In the genomic region with DNA sequence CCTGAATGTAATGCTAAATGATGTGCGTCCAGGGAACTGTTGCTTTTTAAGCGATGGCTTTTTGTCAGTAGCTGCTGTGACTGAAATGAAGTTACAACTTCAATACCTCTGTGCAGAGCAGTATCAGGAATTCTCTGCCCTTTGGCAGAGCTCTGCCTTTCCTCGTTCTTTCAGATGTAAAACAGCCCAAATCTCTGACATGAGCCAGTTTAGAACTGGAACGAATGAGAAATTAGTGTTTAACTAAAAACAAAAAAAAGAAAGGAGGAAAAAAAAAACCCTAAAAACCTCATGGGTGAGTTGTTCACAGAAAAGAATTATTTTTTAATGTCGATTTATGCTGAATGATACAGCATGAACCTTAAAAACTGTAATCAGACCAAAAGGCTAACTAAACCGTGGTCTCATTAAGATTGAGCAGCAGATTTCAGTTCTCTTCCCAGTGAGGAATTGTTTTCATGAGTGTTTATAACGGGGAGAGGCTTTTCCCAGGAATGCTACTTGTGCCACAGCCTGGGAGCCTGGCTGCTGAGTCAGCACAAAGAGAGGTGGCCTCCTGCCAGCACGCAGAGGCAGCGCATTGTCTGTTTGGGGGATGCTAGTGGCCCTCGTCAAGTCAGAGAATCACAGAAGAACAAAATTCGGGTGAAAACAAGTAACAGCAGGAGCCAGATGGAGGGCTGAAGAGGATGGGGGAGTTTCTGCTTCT, we compare ENCODE assay signal across 9 cellular contexts.
DNase-seq lines count a peak whose midpoint lies in the region; ATAC-seq and TF ChIP-seq lines count a peak whose summit lies in the region.
"Had no signal": no experiment of that assay in that cellular context is flagged by ENCODE, and none has a peak within 500 bp of the region (broad histone marks: within the 10 kb centered on the region; RNA-seq: fewer than 3 reads in every experiment).

No MANE protein-coding gene starts in this region.

- no peak overlapping the region for H3K27ac ChIP-seq in PC-3 (ENCODE audit: low read length)
- H3K27ac ChIP-seq in neuronal stem cell (replicated peaks; ENCODE audit: low read length), result peak overlapping the region; percentile 96

- CTCF ChIA-PET in Caco-2 (lab: Charles Lee) (no interaction called here), PC-3 (lab: Charles Lee) (no interaction called here)

- no peak for ATAC-seq in PC-3
- ATAC-seq in GM19035 (IDR thresholded peaks at IDR 0.05; ENCODE audit: unreplicated experiment), result no peak

- H2BK12ac ChIP-seq in neuronal stem cell (ENCODE audit: low read length), result no peak overlapping the region

- TF ChIP-seq CTCF in Caco-2 (IDR thresholded peaks at IDR 0.05; ENCODE audit: insufficient read depth in 1 of 2, low read depth in 1 of 2, low read length in 1 of 2, severe bottlenecking in 1 of 2, unreplicated experiment in 1 of 2) (no peak), PC-3 (conservative IDR thresholded peaks at IDR 0.05; ENCODE audit: low read depth, low read length) (no peak), foreskin fibroblast (IDR thresholded peaks at IDR 0.05; ENCODE audit: low read depth, low read length) (no peak)

- H3K79me1 ChIP-seq in neuronal stem cell (ENCODE audit: low read depth, low read length), result peaks cover 2% of the 10 kb centered on the region

- H3K4me3 Mint-ChIP-seq in Caco-2 (ENCODE audit: unreplicated experiment), result no peak overlapping the region
- no peak overlapping the region for H3K4me3 Mint-ChIP-seq in activated CD4-positive, alpha-beta T cell treated with anti-CD3 and anti-CD28 coated beads, Interleukin-2, amount 10 ng/mL, durations not matched to agents 24 days and 14 days
- H3K4me3 Mint-ChIP-seq: memory B cell had no signal

- no peak overlapping the region for H3K9ac ChIP-seq in PC-3 (ENCODE audit: low read length)
- H3K9ac ChIP-seq in neuronal stem cell (ENCODE audit: low read depth, low read length, poor library complexity), result no peak overlapping the region

- H3K27me3 ChIP-seq in Caco-2 (replicated peaks; ENCODE audit: control insufficient read depth, insufficient read depth, low read length), result no peaks in the 10 kb centered on the region
- no peaks in the 10 kb centered on the region for H3K27me3 ChIP-seq in PC-3 (ENCODE audit: low read length)
- no peaks in the 10 kb centered on the region for H3K27me3 ChIP-seq in neuronal stem cell (ENCODE audit: control insufficient read depth in 3 of 3, insufficient read depth in 3 of 3, low read depth in 1 of 3, low read length in 3 of 3)

- WGBS in neuronal stem cell (ENCODE audit: extremely low coverage in 2 of 2, insufficient read length in 2 of 2, insufficient replicate concordance in 1 of 2), 2 donors, result no CpG with 5 or more reads among the region's 11 CpGs

- BruUV-seq in Caco-2 (replicated peaks; lab: Mats Ljungman, UMichigan), result no TSS peak
- BruUV-seq in PC-3 (replicated peaks; lab: Mats Ljungman, UMichigan), result TSS peak; percentile 13

- no peak overlapping the region for H2BK15ac ChIP-seq in neuronal stem cell (ENCODE audit: low read length)

- intact Hi-C loops in Caco-2 (cut with micrococcal nuclease; ENCODE audit: unreplicated experiment), result no loop called here
- intact Hi-C loops in PC-3 (cut with micrococcal nuclease), result no loop called here
- intact Hi-C loops in activated CD4-positive, alpha-beta T cell treated with anti-CD3 and anti-CD28 coated beads, Interleukin-2, amount 10 ng/mL, durations not matched to agents 24 days and 14 days (cut with micrococcal nuclease), result no loop called here

- H3K4me3 ChIP-seq in Caco-2 (ENCODE audit: low read depth, low read length) (no peak overlapping the region), PC-3 (ENCODE audit: low read length) (no peak overlapping the region), foreskin fibroblast (ENCODE audit: low read depth in 1 of 2, low read length in 2 of 2) (peak overlapping the region in 1 of 2 donors; percentile 27), neuronal stem cell (ENCODE audit: low read length in 2 of 2) (no peak overlapping the region)

- H4K8ac ChIP-seq in neuronal stem cell (ENCODE audit: low read depth, low read length), result no peak overlapping the region

- no peak overlapping the region for H3K18ac ChIP-seq in neuronal stem cell (ENCODE audit: low read length)

- no peaks in the 10 kb centered on the region for H3K9me3 Mint-ChIP-seq in Caco-2 (ENCODE audit: unreplicated experiment)
- no peaks in the 10 kb centered on the region for H3K9me3 Mint-ChIP-seq in activated CD4-positive, alpha-beta T cell treated with anti-CD3 and anti-CD28 coated beads, Interleukin-2, amount 10 ng/mL, durations not matched to agents 24 days and 14 days
- H3K9me3 Mint-ChIP-seq: memory B cell had no signal

- H3K9me3 ChIP-seq in Caco-2, result no peaks in the 10 kb centered on the region
- no peaks in the 10 kb centered on the region for H3K9me3 ChIP-seq in PC-3 (ENCODE audit: low read length)
- H3K9me3 ChIP-seq in neuronal stem cell (replicated peaks in 1 of 2; ENCODE audit: control insufficient read depth in 2 of 2, insufficient read depth in 1 of 2, low read depth in 1 of 2, low read length in 2 of 2), result no peaks in the 10 kb centered on the region

- POLR2A ChIA-PET in Caco-2 (lab: Charles Lee) (no interaction called here), PC-3 (lab: Charles Lee; ENCODE audit: unreplicated experiment) (no interaction called here)

- H3K27me3 Mint-ChIP-seq in Caco-2 (ENCODE audit: insufficient read depth, unreplicated experiment), result no peaks in the 10 kb centered on the region
- peaks cover 54% of the 10 kb centered on the region for H3K27me3 Mint-ChIP-seq in activated CD4-positive, alpha-beta T cell treated with anti-CD3 and anti-CD28 coated beads, Interleukin-2, amount 10 ng/mL, durations not matched to agents 24 days and 14 days

- peaks cover 39% of the 10 kb centered on the region for H3K36me3 Mint-ChIP-seq in Caco-2 (ENCODE audit: insufficient read depth, unreplicated experiment)
- no peaks in the 10 kb centered on the region for H3K36me3 Mint-ChIP-seq in activated CD4-positive, alpha-beta T cell treated with anti-CD3 and anti-CD28 coated beads, Interleukin-2, amount 10 ng/mL, durations not matched to agents 24 days and 14 days (ENCODE audit: low read depth)
- H3K36me3 Mint-ChIP-seq: memory B cell had no signal

- H3K4me1 Mint-ChIP-seq in Caco-2 (ENCODE audit: low read depth, unreplicated experiment), result peaks cover 16% of the 10 kb centered on the region
- peaks cover 2% of the 10 kb centered on the region for H3K4me1 Mint-ChIP-seq in activated CD4-positive, alpha-beta T cell treated with anti-CD3 and anti-CD28 coated beads, Interleukin-2, amount 10 ng/mL, durations not matched to agents 24 days and 14 days

- no peaks in the 10 kb centered on the region for H3F3A ChIP-seq in PC-3 (ENCODE audit: low read length, unreplicated experiment)

- DNase-seq in Caco-2, result no peak
- DNase-seq in PC-3, result no peak
- peak; percentile 72 to 89 for DNase-seq in foreskin fibroblast
- DNase-seq in neuronal stem cell (ENCODE audit: low spot score), result peak; percentile 78
- DNase-seq in activated CD4-positive, alpha-beta T cell treated with anti-CD3 and anti-CD28 coated beads, Interleukin-2, amount 10 ng/mL, durations not matched to agents 24 days and 14 days, result no peak
- no peak for DNase-seq in GM19240 (ENCODE audit: insufficient read length, low spot score)
- no peak for DNase-seq in NCI-H1930 (lab: John Stamatoyannopoulos, UW)

- H2AFZ ChIP-seq in PC-3 (ENCODE audit: low read length), result no peak overlapping the region
- no peak overlapping the region for H2AFZ ChIP-seq in neuronal stem cell (ENCODE audit: low read length)

- H2AK5ac ChIP-seq in neuronal stem cell (ENCODE audit: low read depth, low read length), result no peak overlapping the region

- peak overlapping the region; percentile 24 for H3K27ac Mint-ChIP-seq in Caco-2 (ENCODE audit: unreplicated experiment)
- no peak overlapping the region for H3K27ac Mint-ChIP-seq in activated CD4-positive, alpha-beta T cell treated with anti-CD3 and anti-CD28 coated beads, Interleukin-2, amount 10 ng/mL, durations not matched to agents 24 days and 14 days
- H3K27ac Mint-ChIP-seq: memory B cell had no signal

- no peak overlapping the region for H4K91ac ChIP-seq in neuronal stem cell (ENCODE audit: low read depth, low read length, poor library complexity)

- no peak overlapping the region for H2BK5ac ChIP-seq in neuronal stem cell (ENCODE audit: low read length)

- H2BK120ac ChIP-seq in neuronal stem cell (ENCODE audit: low read depth, low read length), result no peak overlapping the region

- no peak overlapping the region for H3K4ac ChIP-seq in neuronal stem cell (ENCODE audit: low read length)

- no peak overlapping the region for H3K23ac ChIP-seq in neuronal stem cell (ENCODE audit: low read depth, low read length, poor library complexity)

- H4K20me1 ChIP-seq in PC-3 (ENCODE audit: low read length), result 0 out of 2 replicates have a peak, but pooled peaks cover 4% of the 10 kb centered on the region

- H3K4me1 ChIP-seq in Caco-2 (no peaks in the 10 kb centered on the region), PC-3 (ENCODE audit: insufficient read depth, low read length) (no peaks in the 10 kb centered on the region), neuronal stem cell (ENCODE audit: control insufficient read depth in 2 of 2, insufficient read depth in 1 of 2, low read depth in 1 of 2, low read length in 2 of 2) (peaks cover 33 to 43% of the 10 kb centered on the region in 2 donors)

- no peak overlapping the region for H3K14ac ChIP-seq in neuronal stem cell (ENCODE audit: low read length)

- H3K4me2 ChIP-seq in PC-3 (ENCODE audit: low read length) (no peak overlapping the region), neuronal stem cell (ENCODE audit: insufficient read depth, low read length, poor library complexity, severe bottlenecking) (peak overlapping the region; percentile 44)

- H3K36me3 ChIP-seq in Caco-2 (ENCODE audit: control insufficient read depth, insufficient read depth, low read length) (no peaks in the 10 kb centered on the region; the same call in 1 of the 2 replicates), PC-3 (ENCODE audit: low read depth, low read length) (peaks cover 11% of the 10 kb centered on the region; the same call in 1 of the 2 replicates), neuronal stem cell (replicated peaks in 1 of 2; ENCODE audit: control insufficient read depth in 2 of 2, insufficient read depth in 2 of 2, low read length in 2 of 2) (peaks cover 0 to 18% of the 10 kb centered on the region in 2 donors)

- peaks cover 10% of the 10 kb centered on the region for H3K79me2 ChIP-seq in PC-3 (ENCODE audit: low read length)

- no peaks in the 10 kb centered on the region for H3K9me2 ChIP-seq in PC-3 (replicated peaks; ENCODE audit: low read length)

Comparison
In these comparisons a context has a peak if more than half of its experiments do, and no peak if none do; other contexts are left out.
1. DNase-seq: peak in foreskin fibroblast (2 of 2) and neuronal stem cell (single experiment); none in Caco-2 (0 of 2), PC-3 (single experiment), activated CD4-positive, alpha-beta T cell treated with anti-CD3 and anti-CD28 coated beads, Interleukin-2, amount 10 ng/mL, durations not matched to agents 24 days and 14 days (single experiment), GM19240 (single experiment) and NCI-H1930 (0 of 2).